Comparison of ENCODE assay signal across 12 cellular contexts in genomic region chr9:87592554-87593394, GRCh38.
DNase-seq lines count a peak whose midpoint lies in the region; ATAC-seq and TF ChIP-seq lines count a peak whose summit lies in the region.
"Had no signal": no experiment of that assay in that cellular context is flagged by ENCODE, and none has a peak within 500 bp of the region (broad histone marks: within the 10 kb centered on the region; RNA-seq: fewer than 3 reads in every experiment).

No MANE protein-coding gene starts in this region.

- H2AFZ ChIP-seq in neural progenitor cell (replicated peaks) = no peak overlapping the region
- H2AFZ ChIP-seq in MM.1S (ENCODE audit: low read length) = no peak overlapping the region

- H3K9me3 Mint-ChIP-seq in neural progenitor cell = no peaks in the 10 kb centered on the region
- H3K9me3 Mint-ChIP-seq: activated T-helper 17 cell treated with anti-CD3 and anti-CD28 coated beads, Interleukin-2, amount 50 U/mL, for 72 hours; T-helper 1 cell treated with Interleukin-12 subunit alpha and Interleukin-12 subunit beta and Interleukin-4 antibody, amounts not matched to agents 30 μg/mL and 1 μg/mL, for 36 hours had no signal

- no peak overlapping the region for H3K4me3 Mint-ChIP-seq in neural progenitor cell
- H3K4me3 Mint-ChIP-seq: activated T-helper 17 cell treated with anti-CD3 and anti-CD28 coated beads, Interleukin-2, amount 50 U/mL, for 72 hours; T-helper 1 cell treated with Interleukin-12 subunit alpha and Interleukin-12 subunit beta and Interleukin-4 antibody, amounts not matched to agents 30 μg/mL and 1 μg/mL, for 36 hours had no signal

- H4K20me1 ChIP-seq in neural progenitor cell (ENCODE audit: low read depth) = peaks cover 27% of the 10 kb centered on the region
- H4K20me1 ChIP-seq in MM.1S (ENCODE audit: insufficient read depth, low read length) = no peaks in the 10 kb centered on the region

- H3F3A ChIP-seq in neural progenitor cell (ENCODE audit: low read depth) (no peaks in the 10 kb centered on the region), MM.1S (ENCODE audit: insufficient read depth, low read length) (no peaks in the 10 kb centered on the region)

- H3K9ac ChIP-seq in neural progenitor cell = no peak overlapping the region
- no peak overlapping the region for H3K9ac ChIP-seq in MM.1S (ENCODE audit: low read length)

- ATAC-seq in lower lobe of right lung (peak; percentile 61 to 71), HG03432 (IDR thresholded peaks at IDR 0.05; ENCODE audit: unreplicated experiment) (no peak)
- ATAC-seq: activated T-helper 17 cell treated with anti-CD3 and anti-CD28 coated beads, Interleukin-2, amount 50 U/mL, for 72 hours had no signal

- H3K4me1 ChIP-seq in lower lobe of right lung (peaks cover 62% of the 10 kb centered on the region), tibial nerve (peaks cover 0 to 35% (median 21%) of the 10 kb centered on the region in 4 donors), neural progenitor cell (peaks cover 7% of the 10 kb centered on the region), MM.1S (ENCODE audit: low read length) (no peaks in the 10 kb centered on the region)

- peaks cover 48% of the 10 kb centered on the region for H3K4me1 Mint-ChIP-seq in neural progenitor cell
- H3K4me1 Mint-ChIP-seq: activated T-helper 17 cell treated with anti-CD3 and anti-CD28 coated beads, Interleukin-2, amount 50 U/mL, for 72 hours had no signal

- no peaks in the 10 kb centered on the region for H3K27me3 Mint-ChIP-seq in neural progenitor cell (ENCODE audit: insufficient read depth, low read depth)

- no peaks in the 10 kb centered on the region for H3K27me3 ChIP-seq in lower lobe of right lung (ENCODE audit: low read depth)
- no peaks in the 10 kb centered on the region for H3K27me3 ChIP-seq in tibial nerve
- H3K27me3 ChIP-seq in neural progenitor cell = no peaks in the 10 kb centered on the region
- no peaks in the 10 kb centered on the region for H3K27me3 ChIP-seq in MM.1S (replicated peaks; ENCODE audit: insufficient read depth, low read length)

- 32 to 42% methylated on average over 15 of the region's 15 CpGs for WGBS in tibial nerve, 2 donors

- H3K36me3 Mint-ChIP-seq in neural progenitor cell = peaks cover 3% of the 10 kb centered on the region

- TF ChIP-seq EP300 in tibial nerve (IDR thresholded peaks at IDR 0.05) = no peak

- H3K27ac Mint-ChIP-seq in neural progenitor cell = no peak overlapping the region
- H3K27ac Mint-ChIP-seq: activated T-helper 17 cell treated with anti-CD3 and anti-CD28 coated beads, Interleukin-2, amount 50 U/mL, for 72 hours; T-helper 1 cell treated with Interleukin-12 subunit alpha and Interleukin-12 subunit beta and Interleukin-4 antibody, amounts not matched to agents 30 μg/mL and 1 μg/mL, for 36 hours had no signal

- TF ChIP-seq CTCF in lower lobe of right lung (IDR thresholded peaks at IDR 0.05) (no peak), tibial nerve (IDR thresholded peaks at IDR 0.05) (no peak), GM20000 (IDR thresholded peaks at IDR 0.05; ENCODE audit: extremely low read depth, missing control alignments) (no peak), neural progenitor cell (IDR thresholded peaks at IDR 0.05) (no peak), MM.1S (IDR thresholded peaks at IDR 0.05; ENCODE audit: low read length) (no peak)

- no peak overlapping the region for H3K4me2 ChIP-seq in neural progenitor cell
- H3K4me2 ChIP-seq in MM.1S (ENCODE audit: low read depth, low read length) = no peak overlapping the region

- no peak for TF ChIP-seq POLR2A in tibial nerve (IDR thresholded peaks at IDR 0.05)

- intact Hi-C loops in lower lobe of right lung (cut with DNase I) = no loop called here

- H3K36me3 ChIP-seq in lower lobe of right lung (no peaks in the 10 kb centered on the region), tibial nerve (no peaks in the 10 kb centered on the region), neural progenitor cell (no peaks in the 10 kb centered on the region), MM.1S (replicated peaks; ENCODE audit: insufficient read depth, low read length) (no peaks in the 10 kb centered on the region)

- H3K79me2 ChIP-seq in neural progenitor cell (ENCODE audit: low read depth) (peaks cover 11% of the 10 kb centered on the region), MM.1S (ENCODE audit: low read length) (peaks cover 7% of the 10 kb centered on the region; the same call in 1 of the 2 replicates)

- DNase-seq in M059J (ENCODE audit: low read depth) (peak; percentile 92), cerebellum (ENCODE audit: low spot score) (peak; percentile 17), lower lobe of right lung (peak; percentile 65), tibial nerve (ENCODE audit: low spot score in 2 of 2) (peak in 1 of 2 donors; percentile 33), GM20000 (ENCODE audit: low spot score) (no peak), neural progenitor cell (ENCODE audit: low spot score) (no peak), MM.1S (no peak)
- DNase-seq: hypothalamus, NCI-H1417 had no signal

- peak overlapping the region; percentile 69 for H3K27ac ChIP-seq in lower lobe of right lung
- peak overlapping the region in 3 of 4 donors; percentile 19 to 55 (median 34) for H3K27ac ChIP-seq in tibial nerve
- no peak overlapping the region for H3K27ac ChIP-seq in neural progenitor cell
- H3K27ac ChIP-seq in MM.1S (ENCODE audit: low read length) = no peak overlapping the region

- H3K9me3 ChIP-seq in lower lobe of right lung = no peaks in the 10 kb centered on the region
- no peaks in the 10 kb centered on the region for H3K9me3 ChIP-seq in tibial nerve
- H3K9me3 ChIP-seq in neural progenitor cell (ENCODE audit: low read depth) = no peaks in the 10 kb centered on the region
- no peaks in the 10 kb centered on the region for H3K9me3 ChIP-seq in MM.1S (replicated peaks; ENCODE audit: insufficient read depth, low read length)

- H3K4me3 ChIP-seq in lower lobe of right lung (no peak overlapping the region), tibial nerve (peak overlapping the region in 1 of 4 donors; percentile 10), neural progenitor cell (no peak overlapping the region), MM.1S (ENCODE audit: low read length) (no peak overlapping the region)

- H3K9me2 ChIP-seq in MM.1S (replicated peaks; ENCODE audit: insufficient read depth, low read length) = no peaks in the 10 kb centered on the region

Comparison
In these comparisons a context has a peak if more than half of its experiments do, and no peak if none do; other contexts are left out.
1. DNase-seq: peak in M059J (single experiment), cerebellum (single experiment) and lower lobe of right lung (single experiment); none in GM20000 (single experiment), neural progenitor cell (single experiment) and MM.1S (single experiment).
2. H3K27ac ChIP-seq: peak in lower lobe of right lung (single experiment) and tibial nerve (3 of 4); none in neural progenitor cell (single experiment) and MM.1S (single experiment).